In genomic region chr11:115501895-115502589, GRCh38 we compare ENCODE assay signal across 9 cellular contexts. TPM values are rescaled to one million over a fixed set of nuclear protein-coding genes. Genes with fewer than 3 reads are reported as not detected.
A peak's percentile ranks its signal among the peaks of the same experiment; 100 is the strongest.
DNase-seq lines count a peak whose midpoint lies in the region; ATAC-seq, FAIRE-seq and TF ChIP-seq lines count a peak whose summit lies in the region.
"Had no signal": no experiment of that assay in that cellular context is flagged by ENCODE, and none has a peak within 500 bp of the region (broad histone marks: within the 10 kb centered on the region; RNA-seq: fewer than 3 reads in every experiment).

No MANE protein-coding gene starts in this region.

- TF ChIP-seq CTCF in GM12878 (IDR thresholded peaks at IDR 0.05 in 2 of 3, conservative IDR thresholded peaks at IDR 0.05 in 1 of 3; ENCODE audit: control insufficient read depth in 2 of 3, extremely low read depth in 1 of 3, insufficient read depth in 1 of 3, low read depth in 3 of 3, low read length in 3 of 3): no peak

- RAD21 ChIA-PET in GM12878 (lab: Charles Lee; ENCODE audit: unreplicated experiment): interaction anchor here (0.6 to 1.2 kb wide), 2 partner anchors 84 to 646 kb away, joined by 4 to 6 read pairs; no protein-coding TSS in a partner anchor

- POLR2A ChIA-PET in GM12878 (lab: Charles Lee): no interaction called here
- POLR2A ChIA-PET in naive thymus-derived CD8-positive, alpha-beta T cell (lab: Charles Lee): no interaction called here

- H3K27ac ChIP-seq in HUES48 (ENCODE audit: low read depth, low read length) (no peak overlapping the region), GM12878 (ENCODE audit: control insufficient read depth, insufficient read depth) (no peak overlapping the region), muscle layer of colon (ENCODE audit: low read depth, low read length) (no peak overlapping the region)

- peaks cover 4 to 16% (median 12%) of the 10 kb centered on the region in 4 donors for H3K4me1 Mint-ChIP-seq in naive thymus-derived CD8-positive, alpha-beta T cell

- no peak overlapping the region for H3K27ac Mint-ChIP-seq in naive thymus-derived CD8-positive, alpha-beta T cell
- H3K27ac Mint-ChIP-seq: IgD-negative memory B cell had no signal

- no peak for TF ChIP-seq RAD21 in GM12878 (IDR thresholded peaks at IDR 0.05; ENCODE audit: insufficient read depth, low read depth, low read length)

- H3K36me3 ChIP-seq in HUES48 (ENCODE audit: control insufficient read depth, insufficient read depth, low read length): no peaks in the 10 kb centered on the region
- no peaks in the 10 kb centered on the region for H3K36me3 ChIP-seq in GM12878 (ENCODE audit: control insufficient read depth in 2 of 2, insufficient read depth in 2 of 2, low read length in 1 of 2)
- H3K36me3 ChIP-seq in muscle layer of colon (ENCODE audit: insufficient read depth, low read length): no peaks in the 10 kb centered on the region

- H3K27me3 Mint-ChIP-seq in naive thymus-derived CD8-positive, alpha-beta T cell: peaks cover 16 to 46% (median 20%) of the 10 kb centered on the region in 5 donors

- peak; percentile 42 for DNase-seq in DMS53 treated with DMSO at 0.1 percent for 48 hours (lab: John Stamatoyannopoulos, UW; ENCODE audit: unreplicated experiment)
- DNase-seq in GM12878 (ENCODE audit: low read depth, low spot score): peak; percentile 20
- DNase-seq in SIG-M5 treated with dmso at 0.1 percent for 504 hours (lab: John Stamatoyannopoulos, UW; ENCODE audit: unreplicated experiment): no peak
- no peak for DNase-seq in naive thymus-derived CD8-positive, alpha-beta T cell

- intact Hi-C loops in GM12878 (cut with micrococcal nuclease; ENCODE audit: unreplicated experiment): loop anchor here (10.0 kb wide), 1 partner anchor 423 kb away; no protein-coding TSS in a partner anchor

- no peak overlapping the region for H3K4me3 Mint-ChIP-seq in naive thymus-derived CD8-positive, alpha-beta T cell
- H3K4me3 Mint-ChIP-seq: IgD-negative memory B cell had no signal

- peaks cover 0 to 17% (median 2%) of the 10 kb centered on the region in 9 donors for H3K9me3 Mint-ChIP-seq in naive thymus-derived CD8-positive, alpha-beta T cell

- H3K4me2 ChIP-seq in GM12878 (ENCODE audit: control insufficient read depth, insufficient read depth): peak overlapping the region; percentile 1

- no peak for TF ChIP-seq EP300 in GM12878 (IDR thresholded peaks at IDR 0.05; ENCODE audit: borderline replicate concordance in 1 of 2, control insufficient read depth in 1 of 2, low read depth in 2 of 2, low read length in 2 of 2)

- SMC1A ChIA-PET in GM12878 (lab: Charles Lee; ENCODE audit: uncharacterized antibody, unreplicated experiment): interaction anchor here (0.6 to 1.2 kb wide), 2 partner anchors 29 to 39 kb away, joined by 3 read pairs; no protein-coding TSS in a partner anchor

- ATAC-seq in GM12878: peak; percentile 75
- no peak for ATAC-seq in GM19035 (IDR thresholded peaks at IDR 0.05; ENCODE audit: unreplicated experiment)
- no peak for ATAC-seq in naive thymus-derived CD8-positive, alpha-beta T cell
- no peak for ATAC-seq in HG02759 (IDR thresholded peaks at IDR 0.05; ENCODE audit: unreplicated experiment)

- peaks cover 0 to 14% (median 2%) of the 10 kb centered on the region in 3 donors for H3K36me3 Mint-ChIP-seq in naive thymus-derived CD8-positive, alpha-beta T cell
- H3K36me3 Mint-ChIP-seq: IgD-negative memory B cell had no signal

- TF ChIP-seq POLR2A in GM12878 (IDR thresholded peaks at IDR 0.05; ENCODE audit: low read depth, low read length): no peak

- CTCF ChIA-PET in GM12878 (lab: Yijun Ruan, JAX): no interaction called here

- H2AFZ ChIP-seq in GM12878 (ENCODE audit: control insufficient read depth, low read depth, low read length): no peak overlapping the region

- no peaks in the 10 kb centered on the region for H3K79me2 ChIP-seq in GM12878 (ENCODE audit: control insufficient read depth, insufficient read depth, low read length)

- H3K4me1 ChIP-seq in HUES48 (ENCODE audit: control insufficient read depth, insufficient read depth, low read length) (peaks cover 41% of the 10 kb centered on the region), GM12878 (ENCODE audit: control insufficient read depth, insufficient read depth, low read length) (peaks cover 4% of the 10 kb centered on the region; the same call in 1 of the 2 replicates), muscle layer of colon (ENCODE audit: insufficient read depth, low read length) (peaks cover 9% of the 10 kb centered on the region)

- no peaks in the 10 kb centered on the region for H4K20me1 ChIP-seq in GM12878 (ENCODE audit: control insufficient read depth, insufficient read depth)

- 3% methylated on average over 21 of the region's 22 CpGs for WGBS in GM12878 (ENCODE audit: insufficient coverage, insufficient replicate concordance, low lambda C conversion rate, missing lambda C conversion rate)

- peaks cover 68% of the 10 kb centered on the region for H3K27me3 ChIP-seq in HUES48 (ENCODE audit: control insufficient read depth, insufficient read depth, low read length)
- H3K27me3 ChIP-seq in GM12878 (replicated peaks in 1 of 2; ENCODE audit: control insufficient read depth in 2 of 2, insufficient read depth in 2 of 2, low read length in 1 of 2): peaks cover 12 to 28% of the 10 kb centered on the region in 2 experiments
- peaks cover 0 to 22% of the 10 kb centered on the region in 2 donors for H3K27me3 ChIP-seq in muscle layer of colon (ENCODE audit: control insufficient read depth in 1 of 2, insufficient read depth in 2 of 2, low read length in 2 of 2)

- H3K4me3 ChIP-seq in HUES48 (ENCODE audit: low read depth, low read length) (peak overlapping the region; percentile 85), GM12878 (no peak overlapping the region), muscle layer of colon (ENCODE audit: low read depth in 1 of 2, low read length in 2 of 2) (peak overlapping the region; percentile 81 to 83)

- BruUV-seq in GM12878 (replicated peaks; lab: Mats Ljungman, UMichigan): no TSS peak

- H3K9ac ChIP-seq in HUES48 (ENCODE audit: low read depth, low read length) (no peak overlapping the region), GM12878 (ENCODE audit: control insufficient read depth, insufficient read depth, low read length) (no peak overlapping the region), muscle layer of colon (ENCODE audit: low read length) (no peak overlapping the region)

- H3K9me3 ChIP-seq in HUES48 (ENCODE audit: control insufficient read depth, insufficient read depth, low read length) (no peaks in the 10 kb centered on the region), GM12878 (replicated peaks; ENCODE audit: control insufficient read depth, insufficient read depth, low read length) (no peaks in the 10 kb centered on the region; the same call in 2 of the 3 replicates), muscle layer of colon (ENCODE audit: low read length) (no peaks in the 10 kb centered on the region)

- in situ Hi-C loops in GM12878 (cut with MboI): no loop called here

- FAIRE-seq in GM12878 (lab: Jason Lieb, UNC): peak; percentile 66

TF ChIP-seq in GM12878, 131 proteins besides CTCF, POLR2A, EP300 and RAD21:
- TF ChIP-seq MEF2A (IDR thresholded peaks at IDR 0.05; ENCODE audit: insufficient read depth, low read depth, low read length): 0 out of 2 replicates have a peak, but pooled peaks have one; percentile 11
- no peak for TF ChIP-seq BCL3 (IDR thresholded peaks at IDR 0.05; ENCODE audit: borderline replicate concordance, insufficient read depth, low read depth, low read length, poor library complexity, severe bottlenecking)
- peak; percentile 49 for TF ChIP-seq RUNX3 (IDR thresholded peaks at IDR 0.05; ENCODE audit: low read length)

RNA-seq across cellular contexts. Expression of gene CADM1, which starts 2.2 kb away (rescaled TPM):
- total RNA-seq in GM12878 (2013; cell fraction: nucleolus; rRNA removed): not detected in 2 replicates
- total RNA-seq in GM12878 (2014; rRNA removed): 0.06 TPM in 1 of 2 replicates, not detected in the other
- 0.09 TPM in 1 of 2 replicates, not detected in the other for total RNA-seq in GM12878 (2014; rRNA removed; fragmentation: Illumina TruSeq; extraction: Trizol)
- total RNA-seq in GM12878 (2021): 0.13 and 0.38 TPM in 2 replicates
- 0.30 TPM for polyA plus RNA-seq in GM12878 (2011; ENCODE audit: low read depth)
- 0.20 and 0.48 TPM in 2 replicates for polyA plus RNA-seq in GM12878 (2011; rRNA removed)
- 0.22 and 0.23 TPM in 2 replicates for polyA plus RNA-seq in GM12878 (2011; cell fraction: cytosol; rRNA removed)
- 0.79 and 1.1 TPM in 2 replicates for polyA plus RNA-seq in GM12878 (2011; cell fraction: nucleus; rRNA removed)
- polyA plus RNA-seq in GM12878 (2012): 0.54 and 0.73 TPM in 2 replicates
- 0.03 and 0.16 TPM in 2 replicates for polyA plus RNA-seq in GM12878 (2014; fragmentation: Illumina TruSeq; extraction: Trizol)
- polyA plus RNA-seq in GM12878 (2014; fragmentation: Nextera tagmentation; extraction: Ambion mirVana): not detected
- polyA plus RNA-seq in GM12878 (2014; rRNA removed): 0.14 TPM in 1 of 2 replicates, not detected in the other
- under 1 TPM; 0.15 to 0.21 TPM for polyA plus RNA-seq in GM12878 (2016; fragmentation: Nextera tagmentation; extraction: Ambion mirVana)
- polyA minus RNA-seq in GM12878 (2011; rRNA and poly(A)+ RNA removed): 0.22 and 0.41 TPM in 2 replicates
- not detected in 2 replicates for polyA minus RNA-seq in GM12878 (2011; cell fraction: cytosol; rRNA and poly(A)+ RNA removed)
- polyA minus RNA-seq in GM12878 (2011; cell fraction: nucleus; rRNA and poly(A)+ RNA removed): 0.24 and 1.1 TPM in 2 replicates
- not detected for total RNA-seq in naive thymus-derived CD8-positive, alpha-beta T cell
- polyA plus RNA-seq in naive thymus-derived CD8-positive, alpha-beta T cell: 1 to 10 TPM in 1 of 3 donors, not detected in 2; 3.5 TPM

Comparison
In these comparisons a context has a peak if more than half of its experiments do, and no peak if none do; other contexts are left out.
1. DNase-seq: peak in DMS53 treated with DMSO at 0.1 percent for 48 hours (single experiment) and GM12878 (single experiment); none in SIG-M5 treated with dmso at 0.1 percent for 504 hours (single experiment) and naive thymus-derived CD8-positive, alpha-beta T cell (0 of 10).